9 cellular contexts compared by ENCODE assay signal in the genomic region with DNA sequence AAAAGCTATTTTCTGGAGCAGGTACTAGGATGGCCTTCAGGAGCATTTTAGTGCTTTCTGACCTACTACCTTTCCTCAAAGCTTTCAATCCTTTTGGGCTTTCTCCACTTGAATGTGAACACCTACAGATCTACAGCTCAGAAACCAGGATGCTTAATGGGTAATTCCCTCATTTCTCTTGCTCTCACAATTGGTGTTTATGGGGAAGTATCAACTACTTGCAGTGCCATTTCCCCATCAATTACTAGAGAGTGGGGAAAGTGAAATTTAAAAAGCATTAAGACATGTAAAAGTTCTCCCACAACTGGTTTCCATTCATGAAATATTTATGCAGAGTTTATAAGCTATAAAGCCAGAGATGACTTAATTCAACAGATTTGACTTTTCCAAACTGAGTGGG. TPM values are rescaled to one million over a fixed set of nuclear protein-coding genes. Genes with fewer than 3 reads are reported as not detected.
A peak's percentile ranks its signal among the peaks of the same experiment; 100 is the strongest.
DNase-seq lines count a peak whose midpoint lies in the region; ATAC-seq and TF ChIP-seq lines count a peak whose summit lies in the region.
"Had no signal": no experiment of that assay in that cellular context is flagged by ENCODE, and none has a peak within 500 bp of the region (broad histone marks: within the 10 kb centered on the region; RNA-seq: fewer than 3 reads in every experiment).

No MANE protein-coding gene starts in this region.

- intact Hi-C loops in natural killer cell (cut with micrococcal nuclease): loop anchor here (2.0 to 5.0 kb wide), 3 partner anchors 14 to 170 kb away; a partner anchor contains a TSS

- H3K36me3 Mint-ChIP-seq in IgD-negative memory B cell: peaks cover 1% of the 10 kb centered on the region
- H3K36me3 Mint-ChIP-seq in central memory CD8-positive, alpha-beta T cell (ENCODE audit: insufficient read depth): peaks cover 31% of the 10 kb centered on the region
- H3K36me3 Mint-ChIP-seq in natural killer cell: no peaks in the 10 kb centered on the region

- H3K4me3 Mint-ChIP-seq in IgD-negative memory B cell: peak overlapping the region; percentile 92 to 97 (median 93)
- H3K4me3 Mint-ChIP-seq in central memory CD8-positive, alpha-beta T cell: peak overlapping the region; percentile 97
- peak overlapping the region; percentile 96 for H3K4me3 Mint-ChIP-seq in natural killer cell

- H3K27ac Mint-ChIP-seq in IgD-negative memory B cell: peak overlapping the region; percentile 69 to 91 (median 90)
- H3K27ac Mint-ChIP-seq in central memory CD8-positive, alpha-beta T cell (ENCODE audit: low read depth): peak overlapping the region; percentile 88
- peak overlapping the region; percentile 93 to 94 for H3K27ac Mint-ChIP-seq in natural killer cell

- DNase-seq in CD1c-positive myeloid dendritic cell (ENCODE audit: extremely low spot score): peak; percentile 57
- DNase-seq in central memory CD8-positive, alpha-beta T cell (ENCODE audit: low spot score in 2 of 2): no peak
- DNase-seq in natural killer cell: no peak
- DNase-seq in stimulated activated CD4-positive, alpha-beta T cell treated with anti-CD3 and anti-CD28 coated beads, Interleukin-12 subunit alpha, Interleukin-12 subunit beta, amount 100 ng/mL, for 4 hours: no peak
- no peak for DNase-seq in cerebellum (ENCODE audit: low spot score)
- DNase-seq in mesenteric fat pad (ENCODE audit: low spot score): no peak
- DNase-seq in HuH-7.5 (ENCODE audit: low spot score): no peak
- DNase-seq: ovary had no signal

- peaks cover 34 to 37% (median 35%) of the 10 kb centered on the region in 3 donors for H3K4me1 Mint-ChIP-seq in IgD-negative memory B cell
- peaks cover 42% of the 10 kb centered on the region for H3K4me1 Mint-ChIP-seq in central memory CD8-positive, alpha-beta T cell
- peaks cover 27 to 51% of the 10 kb centered on the region in 2 donors for H3K4me1 Mint-ChIP-seq in natural killer cell

- H3K27me3 Mint-ChIP-seq in IgD-negative memory B cell (no peaks in the 10 kb centered on the region), natural killer cell (ENCODE audit: low read depth in 2 of 2) (no peaks in the 10 kb centered on the region)
- H3K27me3 Mint-ChIP-seq in central memory CD8-positive, alpha-beta T cell: no peaks in the 10 kb centered on the region

- no peak for TF ChIP-seq CTCF in natural killer cell (IDR thresholded peaks at IDR 0.05)

- H3K9me3 Mint-ChIP-seq in IgD-negative memory B cell (no peaks in the 10 kb centered on the region), natural killer cell (no peaks in the 10 kb centered on the region)
- no peaks in the 10 kb centered on the region for H3K9me3 Mint-ChIP-seq in central memory CD8-positive, alpha-beta T cell

- ATAC-seq in central memory CD8-positive, alpha-beta T cell (replicated peaks; ENCODE audit: extremely low read depth, poor library complexity, severe bottlenecking): no peak
- ATAC-seq in natural killer cell: no peak

RNA-seq across cellular contexts. Expression of a gene that starts 2.1 kb away (rescaled TPM):
- 17.7 TPM for polyA plus RNA-seq in IgD-negative memory B cell
- total RNA-seq in natural killer cell (10 to 100 TPM; 77.9 to 92.6 (median 90.4) TPM), cerebellum (41.0 TPM), mesenteric fat pad (61.3 TPM)
